15 cellular contexts compared by ENCODE assay signal in the genomic region with DNA sequence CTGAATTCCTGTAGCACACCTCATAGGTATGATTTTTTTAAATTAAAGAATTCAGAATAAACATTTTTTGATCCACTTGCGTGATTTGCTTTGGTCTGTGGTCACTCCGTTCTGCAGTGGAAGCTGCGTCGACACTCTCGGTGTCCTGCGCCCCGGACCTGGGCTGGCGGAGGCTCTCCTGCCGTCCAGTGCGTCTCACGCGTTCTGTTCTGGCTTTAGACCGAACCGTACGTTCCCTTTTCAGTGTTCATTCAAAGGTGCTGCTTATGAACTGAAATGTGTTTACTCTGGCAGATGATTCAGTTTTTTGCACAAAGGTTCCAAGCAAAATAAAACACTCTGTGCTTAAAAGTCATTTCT. TPM values are rescaled to one million over a fixed set of nuclear protein-coding genes. Genes with fewer than 3 reads are reported as not detected.
"Had no signal": no experiment of that assay in that cellular context is flagged by ENCODE, and none has a peak within 500 bp of the region (broad histone marks: within the 10 kb centered on the region; RNA-seq: fewer than 3 reads in every experiment).

No MANE protein-coding gene starts in this region.

- ATAC-seq: foreskin keratinocyte; left colon; naive thymus-derived CD8-positive, alpha-beta T cell; right lobe of liver had no signal

- H2AFZ ChIP-seq: hepatocyte had no signal

- H3K27me3 ChIP-seq: colonic mucosa, foreskin keratinocyte, hepatocyte, right lobe of liver had no signal

- H3K4me3 ChIP-seq: colonic mucosa, hepatocyte, right lobe of liver, spleen had no signal

- H3K4me1 ChIP-seq: colonic mucosa, foreskin keratinocyte, right lobe of liver had no signal

- H3K9me3 ChIP-seq: colonic mucosa, right lobe of liver, spleen had no signal

- DNase-seq: colonic mucosa; dermis blood vessel endothelial cell; erythroblast; foreskin keratinocyte; head of caudate nucleus; left colon; right lobe of liver; spleen; stimulated activated CD4-positive, alpha-beta T cell treated with anti-CD3 and anti-CD28 coated beads, Interleukin-15, amount 100 ng/mL, for 24 hours; stimulated activated CD4-positive, alpha-beta T cell treated with anti-CD3 and anti-CD28 coated beads, Interleukin-1b, Interleukin-23, amount 100 ng/mL, for 48 hours; stimulated activated CD4-positive, alpha-beta T cell treated with anti-CD3 and anti-CD28 coated beads, Interleukin-4, amount 100 ng/mL, for 4 hours; stimulated activated naive CD4-positive, alpha-beta T cell treated with Interleukin-2 at 50 U/mL for 16 hours; trophoblast cell had no signal

- H3K4me2 ChIP-seq: hepatocyte had no signal

- H3K27ac ChIP-seq: colonic mucosa, foreskin keratinocyte, hepatocyte, right lobe of liver, spleen had no signal

RNA-seq across cellular contexts. Expression of a gene that starts 38.2 kb away (rescaled TPM):
- polyA plus RNA-seq: naive thymus-derived CD8-positive, alpha-beta T cell had no signal
